In the genomic region with DNA sequence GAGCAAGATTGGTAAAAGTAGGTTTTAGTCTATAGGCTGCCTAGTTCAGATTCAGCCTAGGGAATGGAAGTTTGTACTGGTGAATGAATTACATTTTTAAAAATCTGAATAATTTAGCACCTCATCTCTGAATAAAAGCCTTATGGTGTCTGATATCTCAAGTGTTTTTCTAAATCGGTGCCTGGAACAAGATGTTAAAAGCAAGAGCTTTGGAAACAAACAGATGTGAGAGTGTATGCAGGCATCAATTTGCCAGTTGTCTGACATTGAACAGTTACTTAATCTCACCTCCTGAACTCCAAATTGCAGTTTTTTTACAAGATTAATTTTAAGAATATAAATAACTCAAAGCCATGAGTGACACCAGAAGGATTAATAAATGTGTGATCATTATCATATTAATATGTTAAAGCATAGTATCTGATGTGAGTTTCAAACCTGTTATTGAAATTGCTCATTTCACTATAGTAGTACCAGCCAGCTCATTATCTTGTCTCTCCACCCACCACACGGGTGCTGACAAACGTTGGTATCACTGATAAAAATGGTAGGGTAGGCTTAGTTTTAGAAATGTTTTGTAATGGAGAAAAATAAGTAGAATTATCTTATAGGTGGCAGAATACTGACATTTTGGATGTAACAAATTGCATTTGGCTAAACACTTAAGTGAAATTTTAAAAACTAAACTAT, we compare ENCODE assay signal across 27 cellular contexts.
"Had no signal": no experiment of that assay in that cellular context is flagged by ENCODE, and none has a peak within 500 bp of the region (broad histone marks: within the 10 kb centered on the region; RNA-seq: fewer than 3 reads in every experiment).

No MANE protein-coding gene starts in this region.

- H3K4me1 Mint-ChIP-seq: mesothelial cell of epicardium; naive B cell; neural crest cell; stimulated activated effector memory CD8-positive, alpha-beta T cell treated with anti-CD3 and anti-CD28 coated beads, Interleukin-12 subunit alpha, Interleukin-12 subunit beta, amount 100 ng/mL, for 72 hours had no signal

- H3K4me3 Mint-ChIP-seq: mesothelial cell of epicardium; naive B cell; natural killer cell treated with Interleukin-12 subunit alpha and Interleukin-12 subunit beta and Interleukin-15 and Interleukin-18, amount 100 ng/mL, for 72 hours; neural crest cell; stimulated activated effector memory CD8-positive, alpha-beta T cell treated with anti-CD3 and anti-CD28 coated beads, Interleukin-12 subunit alpha, Interleukin-12 subunit beta, amount 100 ng/mL, for 72 hours; type B pancreatic cell had no signal

- ATAC-seq: mucosa of descending colon; natural killer cell treated with Interleukin-12 subunit alpha and Interleukin-12 subunit beta and Interleukin-15 and Interleukin-18, amount 100 ng/mL, for 72 hours; pancreas; sciatic nerve; stimulated activated effector memory CD8-positive, alpha-beta T cell treated with anti-CD3 and anti-CD28 coated beads, Interleukin-12 subunit alpha, Interleukin-12 subunit beta, amount 100 ng/mL, for 72 hours had no signal

- H3K27me3 Mint-ChIP-seq: naive B cell; natural killer cell treated with Interleukin-12 subunit alpha and Interleukin-12 subunit beta and Interleukin-15 and Interleukin-18, amount 100 ng/mL, for 72 hours had no signal

- H3K9me3 Mint-ChIP-seq: type B pancreatic cell had no signal

- DNase-seq: dermis blood vessel endothelial cell; effector memory CD4-positive, alpha-beta T cell; esophagus squamous epithelium; foreskin melanocyte; glutamatergic neuron; heart right ventricle; hippocampal formation; islet precursor cell; kidney glomerular epithelial cell; mesenchymal stem cell; mucosa of descending colon; naive B cell; pancreas; retina; stimulated activated CD4-positive, alpha-beta T cell treated with anti-CD3 and anti-CD28 coated beads, Interleukin-12 subunit alpha, Interleukin-12 subunit beta, amount 100 ng/mL, for 4 hours; stimulated activated CD4-positive, alpha-beta T cell treated with anti-CD3 and anti-CD28 coated beads, Interleukin-1b, Interleukin-23, amount 100 ng/mL, for 48 hours; stimulated activated CD4-positive, alpha-beta T cell treated with anti-CD3 and anti-CD28 coated beads, Interleukin-4, amount 100 ng/mL, for 1 hour; stimulated activated naive CD4-positive, alpha-beta T cell treated with Interleukin-2 at 50 U/mL for 16 hours; stomach; testis; tibial artery had no signal

- H3K36me3 Mint-ChIP-seq: naive B cell; stimulated activated effector memory CD8-positive, alpha-beta T cell treated with anti-CD3 and anti-CD28 coated beads, Interleukin-12 subunit alpha, Interleukin-12 subunit beta, amount 100 ng/mL, for 72 hours; type B pancreatic cell had no signal

- H3K27ac Mint-ChIP-seq: mesothelial cell of epicardium; naive B cell; natural killer cell treated with Interleukin-12 subunit alpha and Interleukin-12 subunit beta and Interleukin-15 and Interleukin-18, amount 100 ng/mL, for 72 hours; stimulated activated effector memory CD8-positive, alpha-beta T cell treated with anti-CD3 and anti-CD28 coated beads, Interleukin-12 subunit alpha, Interleukin-12 subunit beta, amount 100 ng/mL, for 72 hours; type B pancreatic cell had no signal
